8 cellular contexts compared by ENCODE assay signal in the genomic region with DNA sequence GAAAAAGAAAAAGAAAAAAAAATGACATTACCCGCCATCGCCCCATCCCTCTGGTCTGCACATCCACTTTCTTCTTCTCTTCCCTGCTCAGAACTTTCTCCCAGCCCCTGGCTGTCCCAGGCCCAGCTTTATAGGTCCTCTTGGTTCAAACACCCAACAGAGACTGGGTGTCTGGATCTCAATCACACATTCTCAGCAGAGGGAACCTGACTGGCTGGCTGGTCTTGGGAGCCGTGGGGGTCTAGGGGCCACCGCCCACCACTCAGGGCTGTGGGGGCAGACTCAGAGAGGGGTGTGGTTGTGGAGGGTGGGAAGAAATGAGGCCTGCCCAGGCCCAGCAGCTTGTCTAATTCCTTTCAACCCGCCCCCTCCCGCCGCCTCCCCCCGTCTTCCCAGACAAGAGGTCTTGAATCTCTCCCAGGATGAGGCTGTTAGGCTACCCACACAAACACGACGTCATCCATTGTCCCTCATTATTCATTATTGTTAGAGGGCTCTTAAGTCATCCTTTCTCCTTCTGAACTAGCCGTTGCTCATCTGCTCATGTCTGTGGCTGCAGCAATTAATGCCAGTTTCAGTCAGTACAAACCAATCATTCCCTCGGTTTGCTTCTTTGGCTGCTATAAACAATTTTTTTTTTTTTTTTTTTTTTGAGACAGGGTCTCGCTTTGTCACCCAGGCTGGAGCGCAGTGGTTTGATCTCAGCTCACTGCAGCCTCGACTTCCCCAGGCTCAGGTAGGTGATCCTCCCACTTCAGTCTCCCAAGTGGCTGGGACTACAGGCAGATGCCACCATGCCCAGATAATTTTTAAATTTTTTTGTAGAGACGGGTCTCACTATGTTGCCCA. TPM values are rescaled to one million over a fixed set of nuclear protein-coding genes. Genes with fewer than 3 reads are reported as not detected.
DNase-seq lines count a peak whose midpoint lies in the region; ATAC-seq, FAIRE-seq and TF ChIP-seq lines count a peak whose summit lies in the region.

No MANE protein-coding gene starts in this region.

- peaks cover 3% of the 10 kb centered on the region for H3K27me3 Mint-ChIP-seq in activated naive CD8-positive, alpha-beta T cell treated with anti-CD3 and anti-CD28 coated beads, Interleukin-2, amount 50 U/mL, for 24 hours

- no peak for TF ChIP-seq EP300 in gastroesophageal sphincter (IDR thresholded peaks at IDR 0.05)

- H3K9me3 Mint-ChIP-seq in activated naive CD8-positive, alpha-beta T cell treated with anti-CD3 and anti-CD28 coated beads, Interleukin-2, amount 50 U/mL, for 24 hours = no peaks in the 10 kb centered on the region

- no peak overlapping the region for H3K27ac Mint-ChIP-seq in activated naive CD8-positive, alpha-beta T cell treated with anti-CD3 and anti-CD28 coated beads, Interleukin-2, amount 50 U/mL, for 24 hours

- H3K36me3 ChIP-seq in gastroesophageal sphincter (no peaks in the 10 kb centered on the region), tibial artery (no peaks in the 10 kb centered on the region)

- H3K27ac ChIP-seq in gastroesophageal sphincter = peak overlapping the region in 3 of 4 donors; percentile 18 to 63 (median 60)
- H3K27ac ChIP-seq in tibial artery = no peak overlapping the region

- intact Hi-C loops in tibial artery (cut with DNase I; ENCODE audit: low total_unique reads) = no loop called here

- ATAC-seq in gastroesophageal sphincter = no peak
- no peak for ATAC-seq in activated naive CD8-positive, alpha-beta T cell treated with anti-CD3 and anti-CD28 coated beads, Interleukin-2, amount 50 U/mL, for 24 hours

- TF ChIP-seq CTCF in gastroesophageal sphincter (IDR thresholded peaks at IDR 0.05) = no peak
- TF ChIP-seq CTCF in tibial artery (IDR thresholded peaks at IDR 0.05) = no peak

- FAIRE-seq in RCC 7860 (lab: Jason Lieb, UNC) = no peak

- H3K9me3 ChIP-seq in gastroesophageal sphincter = no peaks in the 10 kb centered on the region
- H3K9me3 ChIP-seq in tibial artery = no peaks in the 10 kb centered on the region

- DNase-seq in HK-2 (ENCODE audit: unreplicated experiment) = peak; percentile 63
- DNase-seq in RCC 7860 (ENCODE audit: low spot score) = peak; percentile 85
- peak; percentile 61 for DNase-seq in retina
- no peak for DNase-seq in activated naive CD8-positive, alpha-beta T cell treated with anti-CD3 and anti-CD28 coated beads, Interleukin-2, amount 50 U/mL, for 24 hours
- no peak for DNase-seq in tibial artery
- no peak for DNase-seq in activated T-cell treated with anti-CD3 and anti-CD28 coated beads, Interleukin-2, amount 50 U/mL, for 1 hour
- DNase-seq in effector CD4-positive, alpha-beta T cell = no peak

- H3K4me1 Mint-ChIP-seq in activated naive CD8-positive, alpha-beta T cell treated with anti-CD3 and anti-CD28 coated beads, Interleukin-2, amount 50 U/mL, for 24 hours = peaks cover 12% of the 10 kb centered on the region

- H3K36me3 Mint-ChIP-seq in activated naive CD8-positive, alpha-beta T cell treated with anti-CD3 and anti-CD28 coated beads, Interleukin-2, amount 50 U/mL, for 24 hours (ENCODE audit: low read depth) = no peaks in the 10 kb centered on the region

- H3K4me3 Mint-ChIP-seq in activated naive CD8-positive, alpha-beta T cell treated with anti-CD3 and anti-CD28 coated beads, Interleukin-2, amount 50 U/mL, for 24 hours = no peak overlapping the region

- H3K27me3 ChIP-seq in gastroesophageal sphincter (no peaks in the 10 kb centered on the region), tibial artery (no peaks in the 10 kb centered on the region)

- 26 to 53% methylated on average over 5 to 6 of the region's 16 CpGs for WGBS in gastroesophageal sphincter (ENCODE audit: low coverage in 1 of 2), 2 donors

- H3K4me1 ChIP-seq in gastroesophageal sphincter = peaks cover 0 to 21% (median 5%) of the 10 kb centered on the region in 3 donors
- peaks cover 0 to 8% (median 3%) of the 10 kb centered on the region in 4 donors for H3K4me1 ChIP-seq in tibial artery

- no peak for TF ChIP-seq POLR2A in gastroesophageal sphincter (IDR thresholded peaks at IDR 0.05)

- H3K4me3 ChIP-seq in gastroesophageal sphincter = peak overlapping the region in 1 of 2 donors; percentile 21
- peak overlapping the region in 1 of 2 donors; percentile 21 for H3K4me3 ChIP-seq in tibial artery

RNA-seq across cellular contexts. Expression of a gene that starts 40.6 kb away (rescaled TPM):
- total RNA-seq in gastroesophageal sphincter = 100 to 1,000 TPM; 553 to 721 (median 692) TPM

Comparison
In these comparisons a context has a peak if more than half of its experiments do, and no peak if none do; other contexts are left out.
1. DNase-seq: peak in HK-2 (single experiment), RCC 7860 (single experiment) and retina (single experiment); none in activated naive CD8-positive, alpha-beta T cell treated with anti-CD3 and anti-CD28 coated beads, Interleukin-2, amount 50 U/mL, for 24 hours (single experiment), tibial artery (0 of 2), activated T-cell treated with anti-CD3 and anti-CD28 coated beads, Interleukin-2, amount 50 U/mL, for 1 hour (single experiment) and effector CD4-positive, alpha-beta T cell (single experiment).
2. H3K27ac ChIP-seq: peak in gastroesophageal sphincter (3 of 4); none in tibial artery (0 of 2).